In the genomic region with DNA sequence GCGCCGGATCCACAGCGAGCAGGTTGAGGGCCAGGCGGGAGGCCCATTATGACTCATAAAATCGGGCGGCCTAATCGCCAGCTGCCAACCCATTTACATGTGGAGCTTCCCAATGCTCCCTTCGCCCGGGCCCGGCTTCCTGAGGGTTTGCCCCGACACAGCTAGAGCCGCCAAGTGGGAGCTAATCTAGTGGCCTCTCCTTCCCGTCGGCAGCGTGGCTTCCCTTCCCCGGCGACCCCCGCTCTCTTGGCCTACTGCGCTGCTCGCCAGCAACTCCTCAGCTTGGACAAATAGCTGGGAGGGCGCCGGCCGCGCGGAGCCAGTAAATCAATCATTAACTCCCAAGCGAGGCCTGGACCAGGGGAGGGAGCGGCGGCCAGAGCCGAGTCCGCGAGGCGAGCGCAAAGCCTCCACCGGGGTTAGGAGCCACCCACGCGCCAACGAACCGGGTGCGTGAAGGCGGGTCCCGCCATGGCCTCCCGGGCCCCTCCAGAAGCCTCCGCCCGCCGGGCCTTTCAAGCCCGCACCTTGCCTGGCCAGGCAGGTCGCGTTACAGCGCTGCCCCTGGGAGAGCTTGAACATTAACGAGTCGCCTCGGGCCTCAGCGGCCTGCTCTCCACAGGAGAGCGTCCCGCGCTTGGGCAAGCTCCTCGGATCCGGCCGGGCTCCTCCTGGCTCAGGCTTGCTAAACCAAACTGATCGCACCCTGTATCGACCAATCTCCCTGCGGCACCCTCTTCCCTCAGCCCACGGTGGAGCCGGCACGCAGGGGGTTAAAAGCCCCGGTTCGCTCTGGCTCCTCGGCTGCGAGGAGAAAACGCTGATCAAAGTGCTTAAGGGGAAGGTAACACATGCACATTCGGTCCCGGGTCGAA, we compare ENCODE assay signal across 7 cellular contexts. TPM values are rescaled to one million over a fixed set of nuclear protein-coding genes. Genes with fewer than 3 reads are reported as not detected.
DNase-seq lines count a peak whose midpoint lies in the region; ATAC-seq and TF ChIP-seq lines count a peak whose summit lies in the region.

No MANE protein-coding gene starts in this region.

- no peak for TF ChIP-seq CTCF in GM12865 (IDR thresholded peaks at IDR 0.05; ENCODE audit: insufficient read depth, low read depth, low read length, missing control alignments)
- TF ChIP-seq CTCF in right lobe of liver (IDR thresholded peaks at IDR 0.05), result peak in 1 of 4 donors; percentile 5
- no peak for TF ChIP-seq CTCF in thoracic aorta (IDR thresholded peaks at IDR 0.05)

- WGBS in right lobe of liver (ENCODE audit: insufficient coverage, low coverage, low lambda C conversion rate, missing lambda C conversion rate), result 7% methylated on average over 3 of the region's 73 CpGs

- peak overlapping the region; percentile 60 to 91 (median 79) for H3K27ac ChIP-seq in right lobe of liver
- peak overlapping the region; percentile 95 for H3K27ac ChIP-seq in thoracic aorta

- H3K4me1 ChIP-seq in right lobe of liver, result peaks cover 0 to 31% (median 3%) of the 10 kb centered on the region in 4 donors
- H3K4me1 ChIP-seq in thoracic aorta (ENCODE audit: control insufficient read depth in 1 of 2, low read depth in 2 of 2), result peaks cover 0 to 10% of the 10 kb centered on the region in 2 donors

- H3K36me3 ChIP-seq in right lobe of liver, result no peaks in the 10 kb centered on the region
- H3K36me3 ChIP-seq in thoracic aorta, result no peaks in the 10 kb centered on the region

- H3K27me3 ChIP-seq in right lobe of liver (no peaks in the 10 kb centered on the region), thoracic aorta (replicated peaks; ENCODE audit: insufficient read depth) (no peaks in the 10 kb centered on the region)

- H3K9me3 ChIP-seq in right lobe of liver (no peaks in the 10 kb centered on the region), thoracic aorta (no peaks in the 10 kb centered on the region)

- TF ChIP-seq POLR2A in right lobe of liver (IDR thresholded peaks at IDR 0.05), result peak; percentile 31

- intact Hi-C loops in right lobe of liver (cut with DNase I), result loop anchor here (5.0 to 10.0 kb wide), 2 partner anchors 44 to 46 kb away; no protein-coding TSS in a partner anchor

- DNase-seq in GM12865 (ENCODE audit: low read depth) (no peak), NCI-H146 treated with DMSO at 0.1 percent for 48 hours (lab: John Stamatoyannopoulos, UW; ENCODE audit: unreplicated experiment) (peak; percentile 28), cerebellum (ENCODE audit: low spot score) (peak; percentile 21), right lobe of liver (peak; percentile 75 to 83 (median 82)), thoracic aorta (ENCODE audit: low spot score) (no peak), GM19240 (ENCODE audit: insufficient read length, low spot score) (no peak)

- ATAC-seq in right lobe of liver (peak; percentile 50 to 66 (median 58)), thoracic aorta (ENCODE audit: insufficient number of reproducible peaks, low FRiP score, low read depth) (peak; percentile 22), GM18870 (IDR thresholded peaks at IDR 0.05; ENCODE audit: unreplicated experiment) (no peak)

- H3K4me3 ChIP-seq in GM12865 (ENCODE audit: low read depth, low read length), result peak overlapping the region; percentile 54
- H3K4me3 ChIP-seq in right lobe of liver, result peak overlapping the region; percentile 33 to 63 (median 60)
- peak overlapping the region; percentile 79 for H3K4me3 ChIP-seq in thoracic aorta

RNA-seq across cellular contexts. Expression of a gene that starts 10.6 kb away (rescaled TPM):
- total RNA-seq in cerebellum (23.5 TPM), right lobe of liver (10 to 100 TPM in 4 of 6 experiments, 1 to 10 TPM in 2; 9.4 to 16.6 (median 12.0) TPM), thoracic aorta (10 to 100 TPM; 28.6 to 30.7 TPM)

Comparison
In these comparisons a context has a peak if more than half of its experiments do, and no peak if none do; other contexts are left out.
1. DNase-seq: peak in NCI-H146 treated with DMSO at 0.1 percent for 48 hours (single experiment), cerebellum (single experiment) and right lobe of liver (3 of 3); none in GM12865 (single experiment), thoracic aorta (single experiment) and GM19240 (single experiment).
2. Peak in every context shown above with its lines, with median percentiles within 50 percentile points of each other: H3K4me3 ChIP-seq.